Comparison of ENCODE assay signal across 9 cellular contexts in genomic region chr21:39386194-39386593, GRCh38. TPM values are rescaled to one million over a fixed set of nuclear protein-coding genes. Genes with fewer than 3 reads are reported as not detected.
DNase-seq lines count a peak whose midpoint lies in the region; ATAC-seq and TF ChIP-seq lines count a peak whose summit lies in the region.
"Had no signal": no experiment of that assay in that cellular context is flagged by ENCODE, and none has a peak within 500 bp of the region (broad histone marks: within the 10 kb centered on the region; RNA-seq: fewer than 3 reads in every experiment).

No MANE protein-coding gene starts in this region.

- peaks cover 24% of the 10 kb centered on the region for H3K4me1 ChIP-seq in CD8-positive, alpha-beta T cell (ENCODE audit: insufficient read depth, low read length)
- peaks cover 19% of the 10 kb centered on the region for H3K4me1 ChIP-seq in Panc1 (ENCODE audit: control insufficient read depth, insufficient read depth, low read length)

- no peaks in the 10 kb centered on the region for H3K9me3 ChIP-seq in CD8-positive, alpha-beta T cell (ENCODE audit: low read length)
- H3K9me3 ChIP-seq in Panc1 (ENCODE audit: control insufficient read depth, insufficient read depth, low read depth, low read length) = no peaks in the 10 kb centered on the region

- H3K27me3 Mint-ChIP-seq in CD8-positive, alpha-beta T cell (ENCODE audit: low read depth) = no peaks in the 10 kb centered on the region
- no peaks in the 10 kb centered on the region for H3K27me3 Mint-ChIP-seq in dendritic cell treated with granulocyte-macrophage colony-stimulating factor and Interleukin-4, amounts not matched to agents 40 ng/mL and 50 ng/mL, for 4 days
- H3K27me3 Mint-ChIP-seq in naive B cell (no peaks in the 10 kb centered on the region), glutamatergic neuron (ENCODE audit: unreplicated experiment) (peaks cover 3% of the 10 kb centered on the region)

- peaks cover 48% of the 10 kb centered on the region for H3K4me1 Mint-ChIP-seq in CD8-positive, alpha-beta T cell (ENCODE audit: low read depth)
- peaks cover 35% of the 10 kb centered on the region for H3K4me1 Mint-ChIP-seq in dendritic cell treated with granulocyte-macrophage colony-stimulating factor and Interleukin-4, amounts not matched to agents 40 ng/mL and 50 ng/mL, for 4 days (ENCODE audit: low read depth)
- H3K4me1 Mint-ChIP-seq in naive B cell = peaks cover 24 to 52% (median 30%) of the 10 kb centered on the region in 3 donors
- peaks cover 10% of the 10 kb centered on the region for H3K4me1 Mint-ChIP-seq in glutamatergic neuron (ENCODE audit: low read depth, unreplicated experiment)

- peak in 3 of 7 experiments; percentile 14 to 49 (median 36) for DNase-seq in CD8-positive, alpha-beta T cell
- no peak for DNase-seq in Panc1 (ENCODE audit: low read depth, low spot score)
- DNase-seq in naive B cell = no peak
- no peak for DNase-seq in DMS114 treated with DMSO at 0.1 percent for 48 hours (lab: John Stamatoyannopoulos, UW; ENCODE audit: unreplicated experiment)
- DNase-seq in retina = no peak
- DNase-seq in glutamatergic neuron = no peak
- DNase-seq in NCI-H774 (lab: John Stamatoyannopoulos, UW) = no peak

- ATAC-seq in CD8-positive, alpha-beta T cell = no peak
- peak; percentile 19; the same call in 1 of the 2 replicates for ATAC-seq in Panc1
- no peak for ATAC-seq in naive B cell (ENCODE audit: low read depth in 2 of 2)

- intact Hi-C loops in CD8-positive, alpha-beta T cell (cut with DNase I, micrococcal nuclease) = loop anchor here in 1 of 2 experiments (5.0 to 10.0 kb wide), 4 partner anchors 89 to 579 kb away; partner anchors contain the start of gene ETS2
- intact Hi-C loops in Panc1 (cut with micrococcal nuclease; ENCODE audit: unreplicated experiment) = no loop called here
- intact Hi-C loops in dendritic cell treated with granulocyte-macrophage colony-stimulating factor and Interleukin-4, amounts not matched to agents 40 ng/mL and 50 ng/mL, for 4 days (cut with micrococcal nuclease) = loop anchor here (2.0 kb wide), 1 partner anchor 203 kb away; the partner anchor contains the start of gene PSMG1

- BruUV-seq in Panc1 (replicated peaks; lab: Mats Ljungman, UMichigan) = no TSS peak

- no peak for TF ChIP-seq CTCF in CD8-positive, alpha-beta T cell (IDR thresholded peaks at IDR 0.05)
- TF ChIP-seq CTCF in Panc1 (IDR thresholded peaks at IDR 0.05) (no peak), glutamatergic neuron (IDR thresholded peaks at IDR 0.05; ENCODE audit: partially characterized antibody, unreplicated experiment) (no peak)

- no peak overlapping the region for H3K27ac ChIP-seq in CD8-positive, alpha-beta T cell (ENCODE audit: low read depth, low read length)
- H3K27ac ChIP-seq in Panc1 (ENCODE audit: low read length) = peak overlapping the region; percentile 89
- H3K27ac ChIP-seq: epithelial cell of prostate had no signal

- no peaks in the 10 kb centered on the region for H3K9me3 Mint-ChIP-seq in CD8-positive, alpha-beta T cell
- H3K9me3 Mint-ChIP-seq in dendritic cell treated with granulocyte-macrophage colony-stimulating factor and Interleukin-4, amounts not matched to agents 40 ng/mL and 50 ng/mL, for 4 days = no peaks in the 10 kb centered on the region
- H3K9me3 Mint-ChIP-seq in naive B cell (no peaks in the 10 kb centered on the region), glutamatergic neuron (ENCODE audit: unreplicated experiment) (peaks cover 5% of the 10 kb centered on the region)

- CTCF ChIA-PET in CD8-positive, alpha-beta T cell (lab: Charles Lee) = no interaction called here
- CTCF ChIA-PET in Panc1 (lab: Charles Lee) = no interaction called here

- POLR2A ChIA-PET in CD8-positive, alpha-beta T cell (lab: Charles Lee) = interaction anchor here (1.6 to 2.2 kb wide), 3 partner anchors 8 to 74 kb away, joined by 3 to 15 read pairs (median 8); partner anchors contain the start of gene HMGN1
- POLR2A ChIA-PET in Panc1 (lab: Charles Lee) = no interaction called here

- H3K27me3 ChIP-seq in CD8-positive, alpha-beta T cell (ENCODE audit: insufficient read depth, low read length) = no peaks in the 10 kb centered on the region
- H3K27me3 ChIP-seq in Panc1 (ENCODE audit: control insufficient read depth, insufficient read depth, low read length) = no peaks in the 10 kb centered on the region

- no peaks in the 10 kb centered on the region for H3K36me3 ChIP-seq in CD8-positive, alpha-beta T cell (ENCODE audit: insufficient read depth, low read length)
- no peaks in the 10 kb centered on the region; the same call in 1 of the 2 replicates for H3K36me3 ChIP-seq in Panc1 (ENCODE audit: control insufficient read depth, insufficient read depth, low read length)

- H3K27ac Mint-ChIP-seq in CD8-positive, alpha-beta T cell = peak overlapping the region; percentile 80
- peak overlapping the region; percentile 42 for H3K27ac Mint-ChIP-seq in dendritic cell treated with granulocyte-macrophage colony-stimulating factor and Interleukin-4, amounts not matched to agents 40 ng/mL and 50 ng/mL, for 4 days
- peak overlapping the region in 1 of 6 donors; percentile 62 for H3K27ac Mint-ChIP-seq in naive B cell
- H3K27ac Mint-ChIP-seq in glutamatergic neuron (ENCODE audit: unreplicated experiment) = no peak overlapping the region

- H3K4me3 Mint-ChIP-seq in CD8-positive, alpha-beta T cell = peak overlapping the region; percentile 65
- peak overlapping the region; percentile 48 for H3K4me3 Mint-ChIP-seq in dendritic cell treated with granulocyte-macrophage colony-stimulating factor and Interleukin-4, amounts not matched to agents 40 ng/mL and 50 ng/mL, for 4 days
- H3K4me3 Mint-ChIP-seq in naive B cell (peak overlapping the region in 5 of 8 donors; percentile 8 to 90 (median 69)), glutamatergic neuron (ENCODE audit: unreplicated experiment) (no peak overlapping the region)

- H3K4me3 ChIP-seq in CD8-positive, alpha-beta T cell (ENCODE audit: low read depth, low read length) = peak overlapping the region; percentile 37
- peak overlapping the region; percentile 27 to 51 for H3K4me3 ChIP-seq in Panc1 (ENCODE audit: low read depth in 2 of 2, low read length in 2 of 2)

- in situ Hi-C loops in Panc1 (cut with HindIII; ENCODE audit: low pct_unique_long_range_greater_than_20kb, low sequenced_read_pairs) = no loop called here

- peaks cover 10% of the 10 kb centered on the region for H3K36me3 Mint-ChIP-seq in CD8-positive, alpha-beta T cell
- peaks cover 18% of the 10 kb centered on the region for H3K36me3 Mint-ChIP-seq in dendritic cell treated with granulocyte-macrophage colony-stimulating factor and Interleukin-4, amounts not matched to agents 40 ng/mL and 50 ng/mL, for 4 days (ENCODE audit: low read depth)
- no peaks in the 10 kb centered on the region for H3K36me3 Mint-ChIP-seq in naive B cell
- H3K36me3 Mint-ChIP-seq in glutamatergic neuron (ENCODE audit: unreplicated experiment) = no peaks in the 10 kb centered on the region

RNA-seq across cellular contexts. Expression of gene HMGN1, which starts 37.3 kb away (rescaled TPM):
- 100 to 1,000 TPM; 187 to 195 TPM for total RNA-seq in CD8-positive, alpha-beta T cell
- total RNA-seq in Panc1 (2021; ENCODE audit: unreplicated experiment) (293 TPM), glutamatergic neuron (ENCODE audit: unreplicated experiment) (231 TPM)
- 300 TPM for polyA plus RNA-seq in Panc1 (2012; ENCODE audit: insufficient read length)
- 100 to 1,000 TPM; 259 to 458 (median 306) TPM for polyA plus RNA-seq in naive B cell (ENCODE audit: low read depth in 6 of 6)

RNA-seq across cellular contexts. Expression of gene LCA5L, which starts 59.4 kb away (rescaled TPM):
- total RNA-seq in CD8-positive, alpha-beta T cell = not detected
- total RNA-seq in Panc1 (2021; ENCODE audit: unreplicated experiment) (0.87 TPM), glutamatergic neuron (ENCODE audit: unreplicated experiment) (not detected)
- 0.70 TPM for polyA plus RNA-seq in Panc1 (2012; ENCODE audit: insufficient read length)
- polyA plus RNA-seq in naive B cell (ENCODE audit: low read depth in 6 of 6) = not detected
